In the genomic region with DNA sequence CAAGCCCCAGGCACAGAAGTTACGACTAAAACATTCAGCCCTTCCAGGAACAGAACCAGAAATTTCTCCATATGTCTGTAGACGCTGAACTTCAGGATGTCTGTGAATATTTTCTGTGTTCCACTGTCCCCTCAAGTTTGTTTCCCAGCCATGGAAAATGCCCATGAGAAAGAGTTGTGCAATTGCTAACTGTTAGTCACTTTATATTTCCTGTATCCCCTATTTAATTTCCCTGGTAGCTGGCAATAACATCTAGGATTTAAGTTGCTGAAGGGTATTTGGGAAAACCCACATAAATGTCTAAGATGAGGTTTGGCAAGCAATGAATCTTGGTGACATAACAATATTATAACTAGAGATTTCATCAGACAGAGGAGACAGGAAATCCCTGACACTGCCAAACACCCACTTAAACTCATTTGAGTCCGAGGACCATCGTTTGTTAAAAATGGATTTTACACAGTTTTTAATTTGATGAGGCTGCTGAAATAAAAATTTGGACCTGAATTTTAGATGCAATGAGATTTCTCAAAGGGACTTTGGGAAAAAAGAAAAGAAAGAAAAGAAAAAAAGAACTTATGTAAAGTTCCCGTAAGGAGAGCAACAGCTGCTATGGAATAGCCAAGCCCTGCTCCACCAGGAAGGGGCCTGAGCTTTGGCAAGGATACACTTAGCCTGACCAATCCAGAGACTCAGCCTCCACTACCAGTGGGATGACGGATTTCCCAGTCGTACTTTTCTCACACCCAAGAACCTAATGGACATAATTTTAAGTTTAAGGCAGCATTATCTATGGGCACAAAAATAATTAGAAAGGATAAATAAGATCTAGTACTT, we compare ENCODE assay signal across 12 cellular contexts. TPM values are rescaled to one million over a fixed set of nuclear protein-coding genes. Genes with fewer than 3 reads are reported as not detected.
DNase-seq lines count a peak whose midpoint lies in the region; ATAC-seq and TF ChIP-seq lines count a peak whose summit lies in the region.
"Had no signal": no experiment of that assay in that cellular context is flagged by ENCODE, and none has a peak within 500 bp of the region (broad histone marks: within the 10 kb centered on the region; RNA-seq: fewer than 3 reads in every experiment).

No MANE protein-coding gene starts in this region.

- intact Hi-C loops in activated CD4-positive, alpha-beta T cell treated with anti-CD3 and anti-CD28 coated beads for 36 hours (cut with DNase I, micrococcal nuclease), result loop anchor here (2.0 to 5.0 kb wide), 3 partner anchors 49 to 119 kb away; no protein-coding TSS in a partner anchor

- CTCF ChIA-PET in activated CD4-positive, alpha-beta T cell treated with anti-CD3 and anti-CD28 coated beads for 36 hours (lab: Charles Lee), result no interaction called here

- POLR2A ChIA-PET in activated CD4-positive, alpha-beta T cell treated with anti-CD3 and anti-CD28 coated beads for 36 hours (lab: Charles Lee), result no interaction called here

- TF ChIP-seq CTCF in astrocyte of the cerebellum (IDR thresholded peaks at IDR 0.05; ENCODE audit: low read depth, low read length, missing control alignments), result no peak
- no peak for TF ChIP-seq CTCF in type B pancreatic cell (conservative IDR thresholded peaks at IDR 0.05)

- no peak overlapping the region for H3K4me3 ChIP-seq in astrocyte of the cerebellum (ENCODE audit: low read depth, low read length)

- ATAC-seq in activated CD4-positive, alpha-beta T cell treated with anti-CD3 and anti-CD28 coated beads for 36 hours, result no peak
- ATAC-seq: naive thymus-derived CD4-positive, alpha-beta T cell; stimulated activated memory B cell treated with anti-CD40 and anti-IgM and Interleukin-4, amounts not matched to agents 10 μg/mL and 1 μg/mL and 100 μg/mL, for 72 hours had no signal

- H3K36me3 Mint-ChIP-seq in activated CD4-positive, alpha-beta T cell treated with anti-CD3 and anti-CD28 coated beads for 36 hours (ENCODE audit: low read depth), result no peaks in the 10 kb centered on the region
- no peaks in the 10 kb centered on the region for H3K36me3 Mint-ChIP-seq in type B pancreatic cell
- H3K36me3 Mint-ChIP-seq: naive thymus-derived CD4-positive, alpha-beta T cell; stimulated activated memory B cell treated with anti-CD40 and anti-IgM and Interleukin-4, amounts not matched to agents 10 μg/mL and 1 μg/mL and 100 μg/mL, for 72 hours had no signal

- DNase-seq in activated CD4-positive, alpha-beta T cell treated with anti-CD3 and anti-CD28 coated beads for 36 hours, result no peak
- no peak for DNase-seq in activated CD4-positive, alpha-beta T cell treated with anti-CD3 and anti-CD28 coated beads for 4 hours
- peak; percentile 57 for DNase-seq in astrocyte of the cerebellum (ENCODE audit: low read depth)
- peak; percentile 43 for DNase-seq in kidney tubule cell (ENCODE audit: low spot score)
- DNase-seq in type B pancreatic cell (ENCODE audit: extremely low spot score, unreplicated experiment), result no peak
- DNase-seq in T-helper 2 cell, result no peak
- no peak for DNase-seq in epidermal melanocyte (ENCODE audit: insufficient read length, low spot score)
- no peak for DNase-seq in globus pallidus (ENCODE audit: low spot score)
- DNase-seq: AML-193; caudate nucleus; naive thymus-derived CD4-positive, alpha-beta T cell had no signal

- H3K9me3 Mint-ChIP-seq in activated CD4-positive, alpha-beta T cell treated with anti-CD3 and anti-CD28 coated beads for 36 hours (ENCODE audit: low read depth), result no peaks in the 10 kb centered on the region
- no peaks in the 10 kb centered on the region for H3K9me3 Mint-ChIP-seq in type B pancreatic cell

- peaks cover 4% of the 10 kb centered on the region for H3K27me3 Mint-ChIP-seq in activated CD4-positive, alpha-beta T cell treated with anti-CD3 and anti-CD28 coated beads for 36 hours
- H3K27me3 Mint-ChIP-seq in type B pancreatic cell, result no peaks in the 10 kb centered on the region

- in situ Hi-C loops in astrocyte of the cerebellum (cut with HindIII; ENCODE audit: low sequenced_read_pairs), result no loop called here

- H3K4me3 Mint-ChIP-seq in activated CD4-positive, alpha-beta T cell treated with anti-CD3 and anti-CD28 coated beads for 36 hours, result no peak overlapping the region
- H3K4me3 Mint-ChIP-seq in type B pancreatic cell, result no peak overlapping the region
- H3K4me3 Mint-ChIP-seq: naive thymus-derived CD4-positive, alpha-beta T cell; stimulated activated memory B cell treated with anti-CD40 and anti-IgM and Interleukin-4, amounts not matched to agents 10 μg/mL and 1 μg/mL and 100 μg/mL, for 72 hours had no signal

- H3K4me1 Mint-ChIP-seq in activated CD4-positive, alpha-beta T cell treated with anti-CD3 and anti-CD28 coated beads for 36 hours, result peaks cover 25% of the 10 kb centered on the region
- H3K4me1 Mint-ChIP-seq in type B pancreatic cell (ENCODE audit: unreplicated experiment), result peaks cover 14% of the 10 kb centered on the region
- H3K4me1 Mint-ChIP-seq: naive thymus-derived CD4-positive, alpha-beta T cell; stimulated activated memory B cell treated with anti-CD40 and anti-IgM and Interleukin-4, amounts not matched to agents 10 μg/mL and 1 μg/mL and 100 μg/mL, for 72 hours had no signal

- H3K27ac Mint-ChIP-seq in activated CD4-positive, alpha-beta T cell treated with anti-CD3 and anti-CD28 coated beads for 36 hours, result peak overlapping the region; percentile 57
- H3K27ac Mint-ChIP-seq in type B pancreatic cell, result peak overlapping the region; percentile 24
- H3K27ac Mint-ChIP-seq: naive thymus-derived CD4-positive, alpha-beta T cell; stimulated activated memory B cell treated with anti-CD40 and anti-IgM and Interleukin-4, amounts not matched to agents 10 μg/mL and 1 μg/mL and 100 μg/mL, for 72 hours had no signal

RNA-seq across cellular contexts. Expression of a gene that starts 21.8 kb away (rescaled TPM):
- 1 to 10 TPM; 1.3 to 1.5 TPM for total RNA-seq in activated CD4-positive, alpha-beta T cell treated with anti-CD3 and anti-CD28 coated beads for 36 hours
- 83.3 and 104 TPM in 2 replicates for total RNA-seq in type B pancreatic cell (ENCODE audit: low replicate concordance)

Comparison
In these comparisons a context has a peak if more than half of its experiments do, and no peak if none do; other contexts are left out.
1. DNase-seq: peak in astrocyte of the cerebellum (single experiment) and kidney tubule cell (single experiment); none in activated CD4-positive, alpha-beta T cell treated with anti-CD3 and anti-CD28 coated beads for 36 hours (single experiment), activated CD4-positive, alpha-beta T cell treated with anti-CD3 and anti-CD28 coated beads for 4 hours (0 of 2), type B pancreatic cell (single experiment), T-helper 2 cell (0 of 5), epidermal melanocyte (single experiment) and globus pallidus (single experiment).
2. RNA of a gene that starts 21.8 kb away (total RNA-seq): 83.3 to 104 TPM in type B pancreatic cell; 1.3 to 1.5 TPM in activated CD4-positive, alpha-beta T cell treated with anti-CD3 and anti-CD28 coated beads for 36 hours; every median in the first group is over 10 times any median in the second.